In the genomic region with DNA sequence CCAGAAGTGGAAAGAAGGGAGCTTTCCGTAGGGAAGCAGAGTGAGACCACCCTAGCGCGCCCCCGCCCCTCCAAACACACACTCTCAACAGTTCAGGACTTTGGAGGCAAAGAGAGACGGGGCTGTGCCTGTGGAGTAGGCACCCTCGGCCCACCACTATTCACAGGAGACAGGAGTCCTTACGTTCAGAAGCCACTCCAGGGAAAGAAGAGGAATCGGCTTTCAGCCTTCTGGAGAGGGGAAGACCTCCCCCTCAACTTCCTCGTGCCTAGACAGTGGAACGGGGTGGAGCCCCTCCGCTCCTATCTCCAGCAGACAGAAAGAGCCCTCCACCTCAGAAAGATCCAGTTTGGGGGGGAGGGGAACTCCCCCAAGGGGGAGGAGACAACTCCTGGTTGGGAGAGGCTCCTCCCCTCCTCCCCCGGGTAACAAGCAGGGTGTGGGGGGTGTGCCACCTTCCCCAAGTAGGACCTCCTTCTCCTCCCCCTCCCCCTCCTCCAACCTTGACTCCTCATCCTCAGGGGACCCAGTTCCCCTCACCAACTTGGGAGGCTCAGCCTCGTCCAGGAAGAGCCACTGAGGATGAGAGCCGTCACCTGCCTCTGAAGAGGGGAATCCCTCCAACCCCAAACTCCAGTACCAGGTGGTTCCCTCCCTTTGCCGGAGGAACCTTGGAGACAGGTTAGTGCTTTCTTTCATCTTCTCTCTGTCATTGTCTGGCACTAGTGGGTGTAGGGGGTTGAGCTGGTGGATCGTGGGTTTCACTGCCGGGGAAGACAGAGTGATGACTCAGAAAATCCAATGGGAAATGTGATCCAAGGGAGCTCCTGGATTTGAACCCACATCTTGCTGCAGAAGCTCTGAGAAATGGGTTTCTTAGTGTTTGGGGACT, we compare ENCODE assay signal across 1 cellular context.
TF ChIP-seq lines count a peak whose summit lies in the region.

No MANE protein-coding gene starts in this region.

TF ChIP-seq in H1, 55 proteins besides CTCF, POLR2A, EP300 and RAD21:
- TF ChIP-seq MAFK (IDR thresholded peaks at IDR 0.05; ENCODE audit: low read depth, low read length) = no peak
- no peak for TF ChIP-seq SUZ12 (IDR thresholded peaks at IDR 0.05; ENCODE audit: low read length)
- TF ChIP-seq BACH1 (IDR thresholded peaks at IDR 0.05; ENCODE audit: low read length) = peak; percentile 4; the same call in 1 of the 2 replicates
- TF ChIP-seq RBBP5 (IDR thresholded peaks at IDR 0.05; ENCODE audit: borderline replicate concordance, low read depth, low read length) = 0 out of 2 replicates have a peak, but pooled peaks have one; percentile 14
- peak; percentile 25 for TF ChIP-seq KDM4A (IDR thresholded peaks at IDR 0.05; ENCODE audit: low read depth, low read length, severe bottlenecking)
- TF ChIP-seq CHD2 (IDR thresholded peaks at IDR 0.05; ENCODE audit: low read length) = 0 out of 2 replicates have a peak, but pooled peaks have one; percentile 25
- TF ChIP-seq, protein P1, sequence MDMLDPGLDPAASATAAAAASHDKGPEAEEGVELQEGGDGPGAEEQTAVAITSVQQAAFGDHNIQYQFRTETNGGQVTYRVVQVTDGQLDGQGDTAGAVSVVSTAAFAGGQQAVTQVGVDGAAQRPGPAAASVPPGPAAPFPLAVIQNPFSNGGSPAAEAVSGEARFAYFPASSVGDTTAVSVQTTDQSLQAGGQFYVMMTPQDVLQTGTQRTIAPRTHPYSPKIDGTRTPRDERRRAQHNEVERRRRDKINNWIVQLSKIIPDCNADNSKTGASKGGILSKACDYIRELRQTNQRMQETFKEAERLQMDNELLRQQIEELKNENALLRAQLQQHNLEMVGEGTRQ (IDR thresholded peaks at IDR 0.05; ENCODE audit: low read length) = no peak
- TF ChIP-seq RNF2 (IDR thresholded peaks at IDR 0.05; ENCODE audit: borderline replicate concordance, low read depth, low read length, missing control alignments, poor library complexity, severe bottlenecking) = no peak
- TF ChIP-seq CHD1 (IDR thresholded peaks at IDR 0.05; ENCODE audit: low read depth, low read length) = no peak
- peak; percentile 24 for TF ChIP-seq ASH2L (IDR thresholded peaks at IDR 0.05; ENCODE audit: low read length)
- TF ChIP-seq KDM1A (IDR thresholded peaks at IDR 0.05; ENCODE audit: borderline replicate concordance, low read length) = no peak
- no peak for TF ChIP-seq JUN (IDR thresholded peaks at IDR 0.05; ENCODE audit: low read depth, low read length)
- TF ChIP-seq RXRA (IDR thresholded peaks at IDR 0.05; ENCODE audit: insufficient read depth, low read depth, low read length) = no peak
- no peak for TF ChIP-seq RFX5 (IDR thresholded peaks at IDR 0.05; ENCODE audit: borderline replicate concordance, low read depth, low read length)
- TF ChIP-seq SAP30 (IDR thresholded peaks at IDR 0.05; ENCODE audit: insufficient read depth, insufficient replicate concordance, low read length) = no peak
- TF ChIP-seq GABPA (IDR thresholded peaks at IDR 0.05; ENCODE audit: borderline replicate concordance, insufficient read depth, low read length) = no peak
- TF ChIP-seq EZH2 (IDR thresholded peaks at IDR 0.05; ENCODE audit: low read depth, low read length, severe bottlenecking) = no peak
- TF ChIP-seq BCL11A (IDR thresholded peaks at IDR 0.05; ENCODE audit: low read depth in 2 of 2, low read length in 2 of 2) = no peak
- TF ChIP-seq CBX5 (IDR thresholded peaks at IDR 0.05; ENCODE audit: low read depth, low read length) = no peak
- no peak for TF ChIP-seq SP4 (IDR thresholded peaks at IDR 0.05; ENCODE audit: low read length)
- no peak for TF ChIP-seq SRF (IDR thresholded peaks at IDR 0.05; ENCODE audit: low read depth, low read length)
- no peak for TF ChIP-seq CEBPB (IDR thresholded peaks at IDR 0.05; ENCODE audit: low read depth, low read length)
- no peak for TF ChIP-seq POLR2AphosphoS5 (IDR thresholded peaks at IDR 0.05; ENCODE audit: low read depth, low read length)
- no peak for TF ChIP-seq PHF8 (conservative IDR thresholded peaks at IDR 0.05; ENCODE audit: low read depth, low read length)
- TF ChIP-seq TBP (IDR thresholded peaks at IDR 0.05; ENCODE audit: low read depth, low read length) = no peak
- TF ChIP-seq SIN3A (conservative IDR thresholded peaks at IDR 0.05 in 1 of 2, IDR thresholded peaks at IDR 0.05 in 1 of 2; ENCODE audit: low read depth in 1 of 2, low read length in 2 of 2) = peak in 1 of 2 experiments; percentile 72; a peak in 1 of 4 replicates
- TF ChIP-seq, protein P2, sequence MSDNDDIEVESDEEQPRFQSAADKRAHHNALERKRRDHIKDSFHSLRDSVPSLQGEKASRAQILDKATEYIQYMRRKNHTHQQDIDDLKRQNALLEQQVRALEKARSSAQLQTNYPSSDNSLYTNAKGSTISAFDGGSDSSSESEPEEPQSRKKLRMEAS (IDR thresholded peaks at IDR 0.05) = no peak; the same call in 1 of the 2 replicates
- TF ChIP-seq TEAD4 (IDR thresholded peaks at IDR 0.05; ENCODE audit: low read depth, low read length) = no peak
- TF ChIP-seq TAF1 (IDR thresholded peaks at IDR 0.05; ENCODE audit: low read depth, low read length) = peak; percentile 36; the same call in 1 of the 2 replicates
- no peak for TF ChIP-seq SIRT6 (IDR thresholded peaks at IDR 0.05; ENCODE audit: low read length)
- TF ChIP-seq, protein P3, sequence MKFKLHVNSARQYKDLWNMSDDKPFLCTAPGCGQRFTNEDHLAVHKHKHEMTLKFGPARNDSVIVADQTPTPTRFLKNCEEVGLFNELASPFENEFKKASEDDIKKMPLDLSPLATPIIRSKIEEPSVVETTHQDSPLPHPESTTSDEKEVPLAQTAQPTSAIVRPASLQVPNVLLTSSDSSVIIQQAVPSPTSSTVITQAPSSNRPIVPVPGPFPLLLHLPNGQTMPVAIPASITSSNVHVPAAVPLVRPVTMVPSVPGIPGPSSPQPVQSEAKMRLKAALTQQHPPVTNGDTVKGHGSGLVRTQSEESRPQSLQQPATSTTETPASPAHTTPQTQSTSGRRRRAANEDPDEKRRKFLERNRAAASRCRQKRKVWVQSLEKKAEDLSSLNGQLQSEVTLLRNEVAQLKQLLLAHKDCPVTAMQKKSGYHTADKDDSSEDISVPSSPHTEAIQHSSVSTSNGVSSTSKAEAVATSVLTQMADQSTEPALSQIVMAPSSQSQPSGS (IDR thresholded peaks at IDR 0.05; ENCODE audit: low read length) = no peak
- TF ChIP-seq HDAC6 (IDR thresholded peaks at IDR 0.05; ENCODE audit: low read depth, low read length) = no peak
- TF ChIP-seq HDAC2 (IDR thresholded peaks at IDR 0.05; ENCODE audit: borderline replicate concordance in 1 of 2, low read depth in 2 of 2, low read length in 2 of 2) = no peak
- no peak for TF ChIP-seq EGR1 (IDR thresholded peaks at IDR 0.05; ENCODE audit: borderline replicate concordance, low read depth, low read length)
- no peak for TF ChIP-seq CBX8 (IDR thresholded peaks at IDR 0.05; ENCODE audit: borderline replicate concordance, low read depth, low read length)
- TF ChIP-seq, protein P4, sequence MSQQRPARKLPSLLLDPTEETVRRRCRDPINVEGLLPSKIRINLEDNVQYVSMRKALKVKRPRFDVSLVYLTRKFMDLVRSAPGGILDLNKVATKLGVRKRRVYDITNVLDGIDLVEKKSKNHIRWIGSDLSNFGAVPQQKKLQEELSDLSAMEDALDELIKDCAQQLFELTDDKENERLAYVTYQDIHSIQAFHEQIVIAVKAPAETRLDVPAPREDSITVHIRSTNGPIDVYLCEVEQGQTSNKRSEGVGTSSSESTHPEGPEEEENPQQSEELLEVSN (IDR thresholded peaks at IDR 0.05) = peak; percentile 49; the same call in 1 of the 2 replicates
- TF ChIP-seq POU5F1 (IDR thresholded peaks at IDR 0.05; ENCODE audit: low read depth, low read length) = no peak
- no peak for TF ChIP-seq BRCA1 (IDR thresholded peaks at IDR 0.05; ENCODE audit: low read depth, low read length)
- no peak for TF ChIP-seq YY1 (IDR thresholded peaks at IDR 0.05; ENCODE audit: low read depth, low read length)
- no peak; the same call in 1 of the 2 replicates for TF ChIP-seq JUND (IDR thresholded peaks at IDR 0.05; ENCODE audit: low read length)
- no peak for TF ChIP-seq KDM5A (IDR thresholded peaks at IDR 0.05; ENCODE audit: low read length)
TF ChIP-seq in H1: peak in this region for 8.
